8 cellular contexts compared by ENCODE assay signal in genomic region chr4:100093091-100093866, GRCh38.
DNase-seq lines count a peak whose midpoint lies in the region; ATAC-seq and TF ChIP-seq lines count a peak whose summit lies in the region.

No MANE protein-coding gene starts in this region.

- peak; percentile 71 for TF ChIP-seq CTCF in GM13977 (IDR thresholded peaks at IDR 0.05; ENCODE audit: extremely low read depth, insufficient read depth, missing control alignments)
- TF ChIP-seq CTCF in adrenal gland (IDR thresholded peaks at IDR 0.05), result peak; percentile 55 to 81 (median 76)
- TF ChIP-seq CTCF in left ventricle myocardium inferior (IDR thresholded peaks at IDR 0.05; ENCODE audit: borderline replicate concordance), result peak; percentile 89

- DNase-seq in GM13977 (ENCODE audit: low spot score) (peak; percentile 35), NCI-H1105 treated with DMSO at 0.1 percent for 48 hours (lab: John Stamatoyannopoulos, UW) (peak; percentile 64), T follicular helper cell (ENCODE audit: low read depth) (peak; percentile 77), adrenal gland (peak; percentile 72 to 93 (median 84)), left ventricle myocardium inferior (peak; percentile 63), renal cortical epithelial cell (ENCODE audit: low read depth) (peak; percentile 94), GF-D8 (lab: John Stamatoyannopoulos, UW) (no peak)

- no peaks in the 10 kb centered on the region for H3K27me3 ChIP-seq in adrenal gland
- H3K27me3 ChIP-seq in left ventricle myocardium inferior (ENCODE audit: low read depth), result no peaks in the 10 kb centered on the region

- intact Hi-C loops in adrenal gland (cut with DNase I) (loop anchor here in 1 of 2 donors (5.0 kb wide), 1 partner anchor 1639 kb away; no protein-coding TSS in a partner anchor), left ventricle myocardium inferior (cut with micrococcal nuclease) (no loop called here)

- H3K9me3 ChIP-seq in adrenal gland (replicated peaks in 1 of 3), result no peaks in the 10 kb centered on the region
- no peaks in the 10 kb centered on the region for H3K9me3 ChIP-seq in left ventricle myocardium inferior (replicated peaks)

- TF ChIP-seq POLR2A in adrenal gland (IDR thresholded peaks at IDR 0.05), result no peak

- H3K4me3 ChIP-seq in adrenal gland (no peak overlapping the region), left ventricle myocardium inferior (no peak overlapping the region)

- H3K36me3 ChIP-seq in adrenal gland (replicated peaks in 1 of 2) (no peaks in the 10 kb centered on the region), left ventricle myocardium inferior (no peaks in the 10 kb centered on the region)

- H3K4me1 ChIP-seq in adrenal gland (replicated peaks in 1 of 2) (peaks cover 0 to 9% of the 10 kb centered on the region in 2 donors), left ventricle myocardium inferior (peaks cover 23% of the 10 kb centered on the region)

- 17 to 25% (median 20%) methylated on average over 8 of the region's 8 CpGs for WGBS in adrenal gland, 4 donors

- H3K27ac ChIP-seq in adrenal gland (peak overlapping the region in 1 of 5 donors; percentile 40), left ventricle myocardium inferior (replicated peaks) (no peak overlapping the region)

- ATAC-seq in HG02852 (IDR thresholded peaks at IDR 0.05; ENCODE audit: unreplicated experiment), result peak; percentile 78

- in situ Hi-C loops in GM13977 (cut with MboI; ENCODE audit: low pct_unique_long_range_greater_than_20kb, low sequenced_read_pairs, unreplicated experiment), result no loop called here
